Comparison of ENCODE assay signal across 8 cellular contexts in the genomic region with DNA sequence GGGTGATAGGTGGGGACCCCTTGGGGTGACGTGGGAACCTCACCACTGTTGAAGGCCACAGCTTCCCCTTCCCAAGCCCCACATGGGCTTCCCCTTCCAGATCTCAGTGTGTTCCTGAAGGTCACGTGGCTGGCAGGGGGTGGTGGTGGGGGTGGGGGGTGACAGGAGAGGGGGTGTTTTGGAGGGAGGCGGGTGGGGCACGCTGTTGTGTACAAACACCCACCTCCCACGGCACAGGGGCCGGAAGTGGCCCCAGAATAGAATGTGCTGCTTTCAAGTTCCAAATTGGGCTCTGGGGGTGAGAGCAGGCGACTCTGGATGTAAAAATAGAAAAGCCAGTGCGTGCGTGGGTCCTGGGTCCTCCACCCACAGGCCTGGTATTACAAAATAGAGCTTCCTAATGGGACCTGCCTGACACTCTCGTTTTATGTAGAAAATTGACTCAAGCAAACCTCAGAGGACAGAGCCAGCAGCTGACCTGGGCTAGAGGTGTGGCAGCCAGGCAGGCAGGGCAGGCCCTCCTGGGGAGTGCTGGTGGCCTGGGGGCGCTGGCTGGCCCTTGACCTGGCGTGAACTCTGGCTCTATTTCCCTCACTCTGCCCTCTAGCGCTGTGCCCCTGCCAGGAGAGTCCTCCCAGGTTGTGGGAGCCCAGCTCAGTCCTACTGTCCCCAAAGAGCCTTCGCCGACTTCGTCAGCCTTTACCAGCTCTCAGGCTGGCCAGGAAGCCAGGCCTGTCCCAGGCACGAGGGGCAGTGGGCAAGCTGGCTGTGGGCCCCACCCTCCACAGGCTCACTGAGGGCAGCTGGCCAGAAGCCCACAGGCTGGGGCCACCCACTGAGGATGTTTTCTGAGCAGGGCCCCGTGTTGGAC. TPM values are rescaled to one million over a fixed set of nuclear protein-coding genes. Genes with fewer than 3 reads are reported as not detected.
DNase-seq lines count a peak whose midpoint lies in the region; ATAC-seq and TF ChIP-seq lines count a peak whose summit lies in the region.

No MANE protein-coding gene starts in this region.

- TF ChIP-seq CTCF in GM13976 (IDR thresholded peaks at IDR 0.05; ENCODE audit: borderline replicate concordance, control extremely low read depth, extremely low read depth, insufficient read depth, missing control alignments) (no peak), GM23338 (conservative IDR thresholded peaks at IDR 0.05; ENCODE audit: low read depth in 2 of 2) (peak; percentile 9 to 43; a peak in 2 of 4 replicates), ascending aorta (IDR thresholded peaks at IDR 0.05) (no peak), neutrophil (IDR thresholded peaks at IDR 0.05) (no peak)

- peak; percentile 50 for ATAC-seq in GM23338

- H3K4me3 ChIP-seq in GM23338 (no peak overlapping the region), ascending aorta (no peak overlapping the region), neutrophil (ENCODE audit: low read depth in 1 of 2, low read length in 1 of 2) (peak overlapping the region; percentile 0 to 29), H7 (ENCODE audit: insufficient read depth, low read depth, low read length) (no peak overlapping the region)

- peaks cover 5% of the 10 kb centered on the region; the same call in 1 of the 2 replicates for H3K27me3 ChIP-seq in GM23338 (ENCODE audit: insufficient read depth)
- no peaks in the 10 kb centered on the region for H3K27me3 ChIP-seq in ascending aorta
- H3K27me3 ChIP-seq in neutrophil, result no peaks in the 10 kb centered on the region
- H3K27me3 ChIP-seq in H7 (ENCODE audit: control insufficient read depth, insufficient read depth, low read length), result no peaks in the 10 kb centered on the region; the same call in none of the 2 replicates

- no peak overlapping the region for H3K4me3 Mint-ChIP-seq in GM23338

- intact Hi-C loops in ascending aorta (cut with DNase I), result no loop called here

- H3K9me3 ChIP-seq in ascending aorta (no peaks in the 10 kb centered on the region), neutrophil (no peaks in the 10 kb centered on the region)

- peaks cover 4% of the 10 kb centered on the region; the same call in 2 of the 3 replicates for H3K9me3 Mint-ChIP-seq in GM23338

- H4K20me1 ChIP-seq in GM23338 (replicated peaks; ENCODE audit: insufficient read depth), result no peaks in the 10 kb centered on the region

- in situ Hi-C loops in GM13976 (cut with MboI; ENCODE audit: low sequenced_read_pairs, unreplicated experiment), result no loop called here

- H2AFZ ChIP-seq in GM23338, result no peak overlapping the region

- no peaks in the 10 kb centered on the region for H3K79me2 ChIP-seq in GM23338 (replicated peaks; ENCODE audit: insufficient read depth)

- no peak overlapping the region for H3K27ac ChIP-seq in GM23338 (ENCODE audit: low read depth)
- peak overlapping the region; percentile 46 to 65 for H3K27ac ChIP-seq in ascending aorta
- peak overlapping the region; percentile 86 for H3K27ac ChIP-seq in neutrophil

- peaks cover 16% of the 10 kb centered on the region for H3K27me3 Mint-ChIP-seq in GM23338 (ENCODE audit: insufficient read depth, low read depth, poor library complexity)

- H3F3A ChIP-seq in GM23338 (replicated peaks; ENCODE audit: low read depth), result 0 out of 2 replicates have a peak, but pooled peaks cover 8% of the 10 kb centered on the region

- H3K4me1 ChIP-seq in GM23338 (ENCODE audit: insufficient read depth) (peaks cover 5% of the 10 kb centered on the region), ascending aorta (peaks cover 8 to 15% of the 10 kb centered on the region in 2 donors), neutrophil (ENCODE audit: control insufficient read depth in 1 of 2, insufficient read depth in 1 of 2, low read depth in 1 of 2, low read length in 1 of 2) (peaks cover 54% of the 10 kb centered on the region in 2 experiments)

- H3K4me2 ChIP-seq in GM23338, result no peak overlapping the region

- H3K36me3 Mint-ChIP-seq in GM23338 (ENCODE audit: low read depth), result no peaks in the 10 kb centered on the region

- DNase-seq in GM13976 (ENCODE audit: low spot score), result peak; percentile 85
- no peak for DNase-seq in GM23338 (ENCODE audit: low spot score)
- DNase-seq in MV-4-11 (lab: John Stamatoyannopoulos, UW), result peak; percentile 97
- no peak for DNase-seq in ascending aorta (ENCODE audit: low spot score in 2 of 2)
- no peak for DNase-seq in H7
- DNase-seq in retina, result no peak
- DNase-seq in RKO (ENCODE audit: low spot score), result no peak

- H3K27ac Mint-ChIP-seq in GM23338, result no peak overlapping the region

- H3K4me1 Mint-ChIP-seq in GM23338, result peaks cover 19% of the 10 kb centered on the region

- no peaks in the 10 kb centered on the region for H3K9me2 ChIP-seq in GM23338 (ENCODE audit: insufficient read depth)

- H3K36me3 ChIP-seq in GM23338 (ENCODE audit: insufficient read depth) (no peaks in the 10 kb centered on the region), ascending aorta (no peaks in the 10 kb centered on the region), neutrophil (no peaks in the 10 kb centered on the region), H7 (replicated peaks; ENCODE audit: control insufficient read depth, insufficient read depth, low read length) (no peaks in the 10 kb centered on the region)

TF ChIP-seq in GM23338, 12 proteins besides CTCF, POLR2A, EP300 and RAD21 (continues in another document):
- no peak for TF ChIP-seq STAT1 (IDR thresholded peaks at IDR 0.05; ENCODE audit: unreplicated experiment)
- TF ChIP-seq NANOG (IDR thresholded peaks at IDR 0.05; ENCODE audit: borderline replicate concordance), result no peak
- TF ChIP-seq, protein P1, sequence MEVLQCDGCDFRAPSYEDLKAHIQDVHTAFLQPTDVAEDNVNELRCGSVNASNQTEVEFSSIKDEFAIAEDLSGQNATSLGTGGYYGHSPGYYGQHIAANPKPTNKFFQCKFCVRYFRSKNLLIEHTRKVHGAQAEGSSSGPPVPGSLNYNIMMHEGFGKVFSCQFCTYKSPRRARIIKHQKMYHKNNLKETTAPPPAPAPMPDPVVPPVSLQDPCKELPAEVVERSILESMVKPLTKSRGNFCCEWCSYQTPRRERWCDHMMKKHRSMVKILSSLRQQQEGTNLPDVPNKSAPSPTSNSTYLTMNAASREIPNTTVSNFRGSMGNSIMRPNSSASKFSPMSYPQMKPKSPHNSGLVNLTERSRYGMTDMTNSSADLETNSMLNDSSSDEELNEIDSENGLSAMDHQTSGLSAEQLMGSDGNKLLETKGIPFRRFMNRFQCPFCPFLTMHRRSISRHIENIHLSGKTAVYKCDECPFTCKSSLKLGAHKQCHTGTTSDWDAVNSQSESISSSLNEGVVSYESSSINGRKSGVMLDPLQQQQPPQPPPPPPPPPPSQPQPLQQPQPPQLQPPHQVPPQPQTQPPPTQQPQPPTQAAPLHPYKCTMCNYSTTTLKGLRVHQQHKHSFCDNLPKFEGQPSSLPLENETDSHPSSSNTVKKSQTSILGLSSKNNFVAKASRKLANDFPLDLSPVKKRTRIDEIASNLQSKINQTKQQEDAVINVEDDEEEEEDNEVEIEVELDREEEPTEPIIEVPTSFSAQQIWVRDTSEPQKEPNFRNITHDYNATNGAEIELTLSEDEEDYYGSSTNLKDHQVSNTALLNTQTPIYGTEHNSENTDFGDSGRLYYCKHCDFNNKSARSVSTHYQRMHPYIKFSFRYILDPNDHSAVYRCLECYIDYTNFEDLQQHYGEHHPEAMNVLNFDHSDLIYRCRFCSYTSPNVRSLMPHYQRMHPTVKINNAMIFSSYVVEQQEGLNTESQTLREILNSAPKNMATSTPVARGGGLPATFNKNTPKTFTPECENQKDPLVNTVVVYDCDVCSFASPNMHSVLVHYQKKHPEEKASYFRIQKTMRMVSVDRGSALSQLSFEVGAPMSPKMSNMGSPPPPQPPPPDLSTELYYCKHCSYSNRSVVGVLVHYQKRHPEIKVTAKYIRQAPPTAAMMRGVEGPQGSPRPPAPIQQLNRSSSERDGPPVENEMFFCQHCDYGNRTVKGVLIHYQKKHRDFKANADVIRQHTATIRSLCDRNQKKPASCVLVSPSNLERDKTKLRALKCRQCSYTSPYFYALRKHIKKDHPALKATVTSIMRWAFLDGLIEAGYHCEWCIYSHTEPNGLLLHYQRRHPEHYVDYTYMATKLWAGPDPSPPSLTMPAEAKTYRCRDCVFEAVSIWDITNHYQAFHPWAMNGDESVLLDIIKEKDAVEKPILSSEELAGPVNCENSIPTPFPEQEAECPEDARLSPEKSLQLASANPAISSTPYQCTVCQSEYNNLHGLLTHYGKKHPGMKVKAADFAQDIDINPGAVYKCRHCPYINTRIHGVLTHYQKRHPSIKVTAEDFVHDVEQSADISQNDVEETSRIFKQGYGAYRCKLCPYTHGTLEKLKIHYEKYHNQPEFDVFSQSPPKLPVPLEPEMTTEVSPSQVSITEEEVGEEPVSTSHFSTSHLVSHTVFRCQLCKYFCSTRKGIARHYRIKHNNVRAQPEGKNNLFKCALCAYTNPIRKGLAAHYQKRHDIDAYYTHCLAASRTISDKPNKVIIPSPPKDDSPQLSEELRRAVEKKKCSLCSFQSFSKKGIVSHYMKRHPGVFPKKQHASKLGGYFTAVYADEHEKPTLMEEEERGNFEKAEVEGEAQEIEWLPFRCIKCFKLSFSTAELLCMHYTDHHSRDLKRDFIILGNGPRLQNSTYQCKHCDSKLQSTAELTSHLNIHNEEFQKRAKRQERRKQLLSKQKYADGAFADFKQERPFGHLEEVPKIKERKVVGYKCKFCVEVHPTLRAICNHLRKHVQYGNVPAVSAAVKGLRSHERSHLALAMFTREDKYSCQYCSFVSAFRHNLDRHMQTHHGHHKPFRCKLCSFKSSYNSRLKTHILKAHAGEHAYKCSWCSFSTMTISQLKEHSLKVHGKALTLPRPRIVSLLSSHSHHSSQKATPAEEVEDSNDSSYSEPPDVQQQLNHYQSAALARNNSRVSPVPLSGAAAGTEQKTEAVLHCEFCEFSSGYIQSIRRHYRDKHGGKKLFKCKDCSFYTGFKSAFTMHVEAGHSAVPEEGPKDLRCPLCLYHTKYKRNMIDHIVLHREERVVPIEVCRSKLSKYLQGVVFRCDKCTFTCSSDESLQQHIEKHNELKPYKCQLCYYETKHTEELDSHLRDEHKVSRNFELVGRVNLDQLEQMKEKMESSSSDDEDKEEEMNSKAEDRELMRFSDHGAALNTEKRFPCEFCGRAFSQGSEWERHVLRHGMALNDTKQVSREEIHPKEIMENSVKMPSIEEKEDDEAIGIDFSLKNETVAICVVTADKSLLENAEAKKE (CRISPR knock-in tag; IDR thresholded peaks at IDR 0.05), result no peak
- TF ChIP-seq ZNF114 (CRISPR knock-in tag; IDR thresholded peaks at IDR 0.05), result no peak

RNA-seq across cellular contexts. Expression of a gene that starts 5.4 kb away (rescaled TPM):
- total RNA-seq in GM23338 (2014; rRNA removed; shearing (Covaris generic)), result 29.9 and 43.9 TPM in 2 replicates
- 15.2 and 22.2 TPM in 2 replicates for polyA plus RNA-seq in GM23338 (2016; fragmentation: Nextera tagmentation; extraction: Ambion mirVana)
- total RNA-seq in ascending aorta, result 70.6 TPM
- 20.4 and 35.5 TPM in 2 replicates for total RNA-seq in H7 (2014; rRNA removed; shearing (Covaris generic))

RNA-seq across cellular contexts. Expression of a gene that starts 31.3 kb away (rescaled TPM):
- total RNA-seq in GM23338 (2014; rRNA removed; shearing (Covaris generic)), result 60.2 and 61.4 TPM in 2 replicates
- polyA plus RNA-seq in GM23338 (2016; fragmentation: Nextera tagmentation; extraction: Ambion mirVana), result 33.9 and 34.8 TPM in 2 replicates
- 65.6 TPM for total RNA-seq in ascending aorta
- 44.6 and 51.3 TPM in 2 replicates for total RNA-seq in H7 (2014; rRNA removed; shearing (Covaris generic))

RNA-seq across cellular contexts. Expression of a gene that starts 56.2 kb away (rescaled TPM):
- total RNA-seq in GM23338 (2014; rRNA removed; shearing (Covaris generic)), result 126 and 144 TPM in 2 replicates
- polyA plus RNA-seq in GM23338 (2016; fragmentation: Nextera tagmentation; extraction: Ambion mirVana), result 119 and 126 TPM in 2 replicates
- 261 TPM for total RNA-seq in ascending aorta
- 201 and 224 TPM in 2 replicates for total RNA-seq in H7 (2014; rRNA removed; shearing (Covaris generic))

Comparison
In these comparisons a context has a peak if more than half of its experiments do, and no peak if none do; other contexts are left out.
1. DNase-seq: peak in GM13976 (single experiment) and MV-4-11 (single experiment); none in GM23338 (single experiment), ascending aorta (0 of 2), H7 (single experiment), retina (single experiment) and RKO (single experiment).
2. CTCF ChIP-seq: peak in GM23338 (2 of 2); none in GM13976 (single experiment), ascending aorta (0 of 3) and neutrophil (single experiment).
3. H3K4me3 ChIP-seq: peak in neutrophil (2 of 2); none in GM23338 (single experiment), ascending aorta (0 of 2) and H7 (single experiment).